Comparison of ENCODE assay signal across 10 cellular contexts in genomic region chr10:3754727-3755439, GRCh38. TPM values are rescaled to one million over a fixed set of nuclear protein-coding genes. Genes with fewer than 3 reads are reported as not detected.
DNase-seq lines count a peak whose midpoint lies in the region; ATAC-seq, FAIRE-seq and TF ChIP-seq lines count a peak whose summit lies in the region.
"Had no signal": no experiment of that assay in that cellular context is flagged by ENCODE, and none has a peak within 500 bp of the region (broad histone marks: within the 10 kb centered on the region; RNA-seq: fewer than 3 reads in every experiment).

No MANE protein-coding gene starts in this region.

- H3K4me1 Mint-ChIP-seq in HFFc6 (ENCODE audit: low read depth), result peaks cover 49% of the 10 kb centered on the region
- peaks cover 34% of the 10 kb centered on the region for H3K4me1 Mint-ChIP-seq in brain

- H3K27me3 Mint-ChIP-seq in HFFc6 (ENCODE audit: insufficient read depth), result no peaks in the 10 kb centered on the region; the same call in none of the 2 replicates
- peaks cover 4% of the 10 kb centered on the region for H3K27me3 Mint-ChIP-seq in brain

- no peaks in the 10 kb centered on the region for H3K9me3 ChIP-seq in A549
- H3K9me3 ChIP-seq in left lung, result no peaks in the 10 kb centered on the region

- DNase-seq in A549 (ENCODE audit: low read depth in 1 of 2, low spot score in 1 of 2) (peak; percentile 72 to 84), HFFc6 (peak; percentile 85), left lung (no peak), activated T-cell treated with anti-CD3 and anti-CD28 coated beads for 4 hours (no peak), NCI-H524 (lab: John Stamatoyannopoulos, UW) (no peak)
- no peak for DNase-seq in stimulated activated CD8-positive, alpha-beta memory T cell treated with anti-CD3 and anti-CD28 coated beads, Interleukin-4, amount 100 ng/mL, for 48 hours
- DNase-seq: KBM-7 had no signal

- H3K4me3 ChIP-seq in A549 (no peak overlapping the region), left lung (no peak overlapping the region)

- H3K27ac Mint-ChIP-seq in HFFc6 (peak overlapping the region; percentile 67), brain (peak overlapping the region in 3 of 5 experiments; percentile 46 to 81 (median 63))

- H3K9me3 Mint-ChIP-seq in HFFc6, result no peaks in the 10 kb centered on the region
- peaks cover 0 to 9% (median 0%) of the 10 kb centered on the region in 5 experiments for H3K9me3 Mint-ChIP-seq in brain

- no peaks in the 10 kb centered on the region for H3K36me3 ChIP-seq in left lung

- H3K27ac ChIP-seq in A549, result peak overlapping the region; percentile 59 to 70
- peak overlapping the region in 1 of 2 donors; percentile 33 for H3K27ac ChIP-seq in left lung
- H3K27ac ChIP-seq: parathyroid adenoma had no signal

- peak in 1 of 2 experiments; percentile 42; a peak in 2 of 5 replicates for TF ChIP-seq RAD21 in A549 (conservative IDR thresholded peaks at IDR 0.05 in 1 of 2, IDR thresholded peaks at IDR 0.05 in 1 of 2)

- WGBS in A549 (ENCODE audit: missing lambda C conversion rate), result 3% methylated on average over 9 of the region's 9 CpGs

- intact Hi-C loops in left lung (cut with DNase I), result no loop called here

- H3K4me3 Mint-ChIP-seq in HFFc6 (peak overlapping the region; percentile 14; the same call in 1 of the 2 replicates), brain (no peak overlapping the region)

- POLR2A ChIA-PET in A549 (lab: Yijun Ruan, JAX), result interaction anchor here (0.6 to 2.8 kb wide), 5 partner anchors 9 to 589 kb away, joined by 3 to 16 read pairs (median 5); partner anchors contain the start of gene KLF6

- no peaks in the 10 kb centered on the region for H3K27me3 ChIP-seq in left lung

- TF ChIP-seq EP300 in A549 (IDR thresholded peaks at IDR 0.05), result peak; percentile 50 to 60; a peak in 2 of 5 replicates

- peak overlapping the region; percentile 51 for H3K4me2 ChIP-seq in A549

- peak; percentile 61 for FAIRE-seq in A549 (lab: Jason Lieb, UNC)

- no peaks in the 10 kb centered on the region; the same call in 1 of the 2 replicates for H3K36me3 Mint-ChIP-seq in HFFc6 (ENCODE audit: low read depth)
- H3K36me3 Mint-ChIP-seq in brain, result no peaks in the 10 kb centered on the region

- ATAC-seq in A549 (peak; percentile 91 to 97), left lung (peak; percentile 83), GM18873 (IDR thresholded peaks at IDR 0.05; ENCODE audit: low FRiP score, unreplicated experiment) (no peak)

- TF ChIP-seq CTCF in A549 (IDR thresholded peaks at IDR 0.05), result no peak
- TF ChIP-seq CTCF in HFFc6 (IDR thresholded peaks at IDR 0.05), result no peak
- no peak for TF ChIP-seq CTCF in brain (conservative IDR thresholded peaks at IDR 0.05)
- TF ChIP-seq CTCF in left lung (IDR thresholded peaks at IDR 0.05), result no peak

- no peak for TF ChIP-seq POLR2A in A549 (IDR thresholded peaks at IDR 0.05; ENCODE audit: low read length)

- H3K4me1 ChIP-seq in A549 (peaks cover 31% of the 10 kb centered on the region), left lung (peaks cover 0 to 65% of the 10 kb centered on the region in 2 donors)
- H3K4me1 ChIP-seq: parathyroid adenoma had no signal

- CTCF ChIA-PET in A549 (lab: Yijun Ruan, JAX), result interaction anchor here (0.9 to 1.4 kb wide), 5 partner anchors 9 to 515 kb away, joined by 3 to 4 read pairs (median 3); no protein-coding TSS in a partner anchor

TF ChIP-seq in A549, 52 proteins besides CTCF, POLR2A, EP300 and RAD21:
- TF ChIP-seq HOXA7 (CRISPR knock-in tag; IDR thresholded peaks at IDR 0.05) (no peak), CEBPB (IDR thresholded peaks at IDR 0.05) (peak; percentile 51 to 59; a peak in 3 of 4 replicates), MAFK (IDR thresholded peaks at IDR 0.05; ENCODE audit: partially characterized antibody) (peak; percentile 65), BCL3 (IDR thresholded peaks at IDR 0.05) (peak; percentile 76; the same call in 1 of the 3 replicates), JUN (IDR thresholded peaks at IDR 0.05) (peak; percentile 45 to 76; a peak in 2 of 5 replicates), BHLHE40 (IDR thresholded peaks at IDR 0.05; ENCODE audit: low read depth, low read length) (no peak), FOSL2 (IDR thresholded peaks at IDR 0.05) (peak; percentile 89), FOSL2 (CRISPR knock-in tag; IDR thresholded peaks at IDR 0.05) (peak; percentile 88), HES2 (IDR thresholded peaks at IDR 0.05) (peak; percentile 32; the same call in 1 of the 2 replicates), JUNB (IDR thresholded peaks at IDR 0.05) (peak; percentile 93), SMC3 (IDR thresholded peaks at IDR 0.05) (peak; percentile 27; the same call in 1 of the 3 replicates), GATA3 (IDR thresholded peaks at IDR 0.05; ENCODE audit: borderline replicate concordance) (peak; percentile 41; the same call in 1 of the 2 replicates)

RNA-seq across cellular contexts. Expression of gene KLF6, which starts 30.1 kb away (rescaled TPM):
- polyA plus RNA-seq in A549 (2011; rRNA removed), result 71.5 and 86.8 TPM in 2 replicates
- 67.2 and 78.1 TPM in 2 replicates for polyA plus RNA-seq in A549 (2012; cell fraction: cytosol; rRNA removed)
- polyA plus RNA-seq in A549 (2012; cell fraction: nucleus; rRNA removed), result 193 and 204 TPM in 2 replicates
- 30.5 to 31.9 TPM (median 30.6 TPM) in 3 replicates for polyA plus RNA-seq in A549 (2017; fragmentation: RNase III; extraction: RNeasy Plus Mini Kit Qiagen cat#74134 plus additional on column Dnase treatment)
- 384 and 462 TPM in 2 replicates for polyA minus RNA-seq in A549 (2011; rRNA and poly(A)+ RNA removed)
- total RNA-seq in HFFc6 (2021; fragmentation: NEBNext Ultra II Directional; extraction: Animal tissue kit (Norgen Biotek cat#: 25700)), result 100 to 1,000 TPM; 114 to 154 (median 142) TPM
- polyA plus RNA-seq in brain (ENCODE audit: insufficient read depth, low read depth, low replicate concordance), result 34.8 TPM
- 100 to 1,000 TPM; 158 to 217 TPM for total RNA-seq in left lung

Comparison
In these comparisons a context has a peak if more than half of its experiments do, and no peak if none do; other contexts are left out.
1. DNase-seq: peak in A549 (2 of 2) and HFFc6 (single experiment); none in left lung (0 of 2), stimulated activated CD8-positive, alpha-beta memory T cell treated with anti-CD3 and anti-CD28 coated beads, Interleukin-4, amount 100 ng/mL, for 48 hours (single experiment), activated T-cell treated with anti-CD3 and anti-CD28 coated beads for 4 hours (single experiment) and NCI-H524 (0 of 2).